In the genomic region with DNA sequence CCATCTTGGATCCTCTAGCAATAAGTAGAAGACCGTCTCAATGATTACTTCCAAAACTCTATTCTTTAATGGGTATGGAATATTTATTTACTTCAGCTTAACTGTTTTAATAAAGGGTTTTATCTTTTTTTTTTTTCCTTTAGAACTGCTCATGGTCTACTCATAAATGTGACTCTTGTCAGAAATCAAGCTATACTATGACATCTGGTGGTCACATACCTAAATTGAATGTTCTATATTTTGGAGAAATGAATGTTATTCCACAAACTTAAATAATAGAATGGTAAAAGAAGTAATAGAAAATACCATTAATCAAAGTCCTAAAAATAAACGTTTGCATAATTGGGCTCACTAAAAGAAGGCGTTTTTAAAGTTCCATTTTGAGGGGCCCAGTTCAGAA, we compare ENCODE assay signal across 13 cellular contexts.
DNase-seq lines count a peak whose midpoint lies in the region; FAIRE-seq and TF ChIP-seq lines count a peak whose summit lies in the region.
"Had no signal": no experiment of that assay in that cellular context is flagged by ENCODE, and none has a peak within 500 bp of the region (broad histone marks: within the 10 kb centered on the region; RNA-seq: fewer than 3 reads in every experiment).

No MANE protein-coding gene starts in this region.

- H3K4me3 ChIP-seq in adipocyte (ENCODE audit: low read length) (no peak overlapping the region), liver (ENCODE audit: low read depth in 1 of 3, low read length in 3 of 3) (no peak overlapping the region), neuronal stem cell (ENCODE audit: low read length in 2 of 2) (no peak overlapping the region)
- H3K4me3 ChIP-seq: thyroid gland had no signal

- H4K91ac ChIP-seq in neuronal stem cell (ENCODE audit: low read depth, low read length, poor library complexity): no peak overlapping the region

- H3K27me3 ChIP-seq in adipocyte (replicated peaks; ENCODE audit: control insufficient read depth, insufficient read depth, low read length) (no peaks in the 10 kb centered on the region), liver (ENCODE audit: control insufficient read depth in 4 of 4, insufficient read depth in 4 of 4, low read length in 3 of 4) (no peaks in the 10 kb centered on the region), neuronal stem cell (ENCODE audit: control insufficient read depth in 3 of 3, insufficient read depth in 3 of 3, low read depth in 1 of 3, low read length in 3 of 3) (no peaks in the 10 kb centered on the region)
- H3K27me3 ChIP-seq: thyroid gland had no signal

- H2BK15ac ChIP-seq in neuronal stem cell (ENCODE audit: low read length): no peak overlapping the region

- FAIRE-seq in D721Med (lab: Jason Lieb, UNC): no peak
- FAIRE-seq: small intestine had no signal

- no peak overlapping the region for H4K8ac ChIP-seq in neuronal stem cell (ENCODE audit: low read depth, low read length)

- H3K36me3 ChIP-seq in adipocyte (ENCODE audit: control insufficient read depth, insufficient read depth, low read length, severe bottlenecking) (no peaks in the 10 kb centered on the region), liver (ENCODE audit: control insufficient read depth in 4 of 4, insufficient read depth in 3 of 4, low read depth in 1 of 4, low read length in 3 of 4) (no peaks in the 10 kb centered on the region), neuronal stem cell (replicated peaks in 1 of 2; ENCODE audit: control insufficient read depth in 2 of 2, insufficient read depth in 2 of 2, low read length in 2 of 2) (no peaks in the 10 kb centered on the region)
- H3K36me3 ChIP-seq: thyroid gland had no signal

- H3K9me3 ChIP-seq in adipocyte (ENCODE audit: control insufficient read depth, low read length) (peaks cover 3% of the 10 kb centered on the region), liver (ENCODE audit: control insufficient read depth in 4 of 4, low read length in 3 of 4) (no peaks in the 10 kb centered on the region), neuronal stem cell (replicated peaks in 1 of 2; ENCODE audit: control insufficient read depth in 2 of 2, insufficient read depth in 1 of 2, low read depth in 1 of 2, low read length in 2 of 2) (no peaks in the 10 kb centered on the region)
- H3K9me3 ChIP-seq: thyroid gland had no signal

- H2BK12ac ChIP-seq in neuronal stem cell (ENCODE audit: low read length): no peak overlapping the region

- H3K79me1 ChIP-seq in neuronal stem cell (ENCODE audit: low read depth, low read length): no peaks in the 10 kb centered on the region

- DNase-seq in D721Med (ENCODE audit: insufficient read length, low spot score) (no peak), KBM-7 (peak; percentile 7), adipocyte (ENCODE audit: low read depth) (peak; percentile 57), GF-D8 (lab: John Stamatoyannopoulos, UW) (no peak), neuronal stem cell (ENCODE audit: low spot score) (no peak)
- DNase-seq in activated CD8-positive, alpha-beta memory T cell treated with anti-CD3 and anti-CD28 coated beads, Interleukin-2, amount 50 U/mL, for 4 hours: no peak
- DNase-seq in activated CD4-positive, CD25-positive, alpha-beta regulatory T cell treated with anti-CD3 and anti-CD28 coated beads, Interleukin-2, amount 50 U/mL, for 72 hours: no peak
- DNase-seq: activated CD4-positive, alpha-beta memory T cell treated with anti-CD3 and anti-CD28 coated beads, Interleukin-2, amount 10 ng/mL, durations not matched to agents 7 days and 5 days; central memory CD4-positive, alpha-beta T cell; small intestine; thyroid gland had no signal

- no peak overlapping the region for H2AK5ac ChIP-seq in neuronal stem cell (ENCODE audit: low read depth, low read length)

- no peak overlapping the region for H2AFZ ChIP-seq in neuronal stem cell (ENCODE audit: low read length)

- H3K27ac ChIP-seq in liver (ENCODE audit: low read depth in 1 of 2, low read length in 2 of 2) (no peak overlapping the region), neuronal stem cell (replicated peaks; ENCODE audit: low read length) (no peak overlapping the region)
- H3K27ac ChIP-seq: epithelial cell of prostate, thyroid gland had no signal

- no peak overlapping the region for H2BK5ac ChIP-seq in neuronal stem cell (ENCODE audit: low read length)

- TF ChIP-seq CTCF in D721Med (IDR thresholded peaks at IDR 0.05; ENCODE audit: insufficient read depth, missing control alignments) (peak; percentile 40), liver (IDR thresholded peaks at IDR 0.05; ENCODE audit: low read depth, low read length, missing input control) (peak; percentile 21)

- H3K4ac ChIP-seq in neuronal stem cell (ENCODE audit: low read length): no peak overlapping the region

- no peak overlapping the region for H3K4me2 ChIP-seq in neuronal stem cell (ENCODE audit: insufficient read depth, low read length, poor library complexity, severe bottlenecking)

- no peak overlapping the region for H2BK120ac ChIP-seq in neuronal stem cell (ENCODE audit: low read depth, low read length)

- H3K4me1 ChIP-seq in adipocyte (ENCODE audit: control insufficient read depth, insufficient read depth, low read length) (no peaks in the 10 kb centered on the region), liver (ENCODE audit: control insufficient read depth in 4 of 4, insufficient read depth in 4 of 4, low read length in 3 of 4) (peaks cover 6 to 34% (median 23%) of the 10 kb centered on the region in 4 donors), neuronal stem cell (ENCODE audit: control insufficient read depth in 2 of 2, insufficient read depth in 1 of 2, low read depth in 1 of 2, low read length in 2 of 2) (no peaks in the 10 kb centered on the region)
- H3K4me1 ChIP-seq: thyroid gland had no signal

- in situ Hi-C loops in KBM-7 (cut with MboI; ENCODE audit: low pct_unique_long_range_greater_than_20kb, low sequenced_read_pairs): no loop called here

- TF ChIP-seq RAD21 in liver (IDR thresholded peaks at IDR 0.05): peak; percentile 76 to 79

- H3K9ac ChIP-seq in adipocyte (ENCODE audit: low read length) (no peak overlapping the region), liver (ENCODE audit: low read depth in 1 of 2, low read length in 2 of 2) (no peak overlapping the region), neuronal stem cell (ENCODE audit: low read depth, low read length, poor library complexity) (no peak overlapping the region)

- no peak overlapping the region for H3K14ac ChIP-seq in neuronal stem cell (ENCODE audit: low read length)

- WGBS in liver: 64% methylated on average over 3 of the region's 3 CpGs
- WGBS in neuronal stem cell (ENCODE audit: extremely low coverage in 2 of 2, insufficient read length in 2 of 2, insufficient replicate concordance in 1 of 2), 2 donors: no CpG with 5 or more reads among the region's 3 CpGs

- no peak overlapping the region for H3K18ac ChIP-seq in neuronal stem cell (ENCODE audit: low read length)

- no peak overlapping the region for H3K23ac ChIP-seq in neuronal stem cell (ENCODE audit: low read depth, low read length, poor library complexity)

TF ChIP-seq in liver, 16 proteins besides CTCF, POLR2A, EP300 and RAD21 (continues in another document):
- no peak for TF ChIP-seq FOXA2 (IDR thresholded peaks at IDR 0.05)
- TF ChIP-seq HNF4A (conservative IDR thresholded peaks at IDR 0.05): no peak
- no peak for TF ChIP-seq JUND (IDR thresholded peaks at IDR 0.05)
- TF ChIP-seq, protein P1, sequence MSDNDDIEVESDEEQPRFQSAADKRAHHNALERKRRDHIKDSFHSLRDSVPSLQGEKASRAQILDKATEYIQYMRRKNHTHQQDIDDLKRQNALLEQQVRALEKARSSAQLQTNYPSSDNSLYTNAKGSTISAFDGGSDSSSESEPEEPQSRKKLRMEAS (IDR thresholded peaks at IDR 0.05): no peak
- no peak for TF ChIP-seq YY1 (IDR thresholded peaks at IDR 0.05)
- TF ChIP-seq HNF4G (IDR thresholded peaks at IDR 0.05): no peak
- no peak for TF ChIP-seq NR2F2 (IDR thresholded peaks at IDR 0.05)
- TF ChIP-seq FOXA1 (IDR thresholded peaks at IDR 0.05): no peak
- no peak for TF ChIP-seq TAF1 (conservative IDR thresholded peaks at IDR 0.05)
- TF ChIP-seq, protein P2, sequence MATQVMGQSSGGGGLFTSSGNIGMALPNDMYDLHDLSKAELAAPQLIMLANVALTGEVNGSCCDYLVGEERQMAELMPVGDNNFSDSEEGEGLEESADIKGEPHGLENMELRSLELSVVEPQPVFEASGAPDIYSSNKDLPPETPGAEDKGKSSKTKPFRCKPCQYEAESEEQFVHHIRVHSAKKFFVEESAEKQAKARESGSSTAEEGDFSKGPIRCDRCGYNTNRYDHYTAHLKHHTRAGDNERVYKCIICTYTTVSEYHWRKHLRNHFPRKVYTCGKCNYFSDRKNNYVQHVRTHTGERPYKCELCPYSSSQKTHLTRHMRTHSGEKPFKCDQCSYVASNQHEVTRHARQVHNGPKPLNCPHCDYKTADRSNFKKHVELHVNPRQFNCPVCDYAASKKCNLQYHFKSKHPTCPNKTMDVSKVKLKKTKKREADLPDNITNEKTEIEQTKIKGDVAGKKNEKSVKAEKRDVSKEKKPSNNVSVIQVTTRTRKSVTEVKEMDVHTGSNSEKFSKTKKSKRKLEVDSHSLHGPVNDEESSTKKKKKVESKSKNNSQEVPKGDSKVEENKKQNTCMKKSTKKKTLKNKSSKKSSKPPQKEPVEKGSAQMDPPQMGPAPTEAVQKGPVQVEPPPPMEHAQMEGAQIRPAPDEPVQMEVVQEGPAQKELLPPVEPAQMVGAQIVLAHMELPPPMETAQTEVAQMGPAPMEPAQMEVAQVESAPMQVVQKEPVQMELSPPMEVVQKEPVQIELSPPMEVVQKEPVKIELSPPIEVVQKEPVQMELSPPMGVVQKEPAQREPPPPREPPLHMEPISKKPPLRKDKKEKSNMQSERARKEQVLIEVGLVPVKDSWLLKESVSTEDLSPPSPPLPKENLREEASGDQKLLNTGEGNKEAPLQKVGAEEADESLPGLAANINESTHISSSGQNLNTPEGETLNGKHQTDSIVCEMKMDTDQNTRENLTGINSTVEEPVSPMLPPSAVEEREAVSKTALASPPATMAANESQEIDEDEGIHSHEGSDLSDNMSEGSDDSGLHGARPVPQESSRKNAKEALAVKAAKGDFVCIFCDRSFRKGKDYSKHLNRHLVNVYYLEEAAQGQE (IDR thresholded peaks at IDR 0.05): no peak
- TF ChIP-seq RXRA (IDR thresholded peaks at IDR 0.05): no peak
- TF ChIP-seq EGR1 (IDR thresholded peaks at IDR 0.05; ENCODE audit: low read depth in 2 of 2): no peak
- TF ChIP-seq, protein P3, sequence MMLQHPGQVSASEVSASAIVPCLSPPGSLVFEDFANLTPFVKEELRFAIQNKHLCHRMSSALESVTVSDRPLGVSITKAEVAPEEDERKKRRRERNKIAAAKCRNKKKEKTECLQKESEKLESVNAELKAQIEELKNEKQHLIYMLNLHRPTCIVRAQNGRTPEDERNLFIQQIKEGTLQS (IDR thresholded peaks at IDR 0.05): no peak
- no peak for TF ChIP-seq GABPA (IDR thresholded peaks at IDR 0.05 in 1 of 2, conservative IDR thresholded peaks at IDR 0.05 in 1 of 2)

Comparison
In these comparisons a context has a peak if more than half of its experiments do, and no peak if none do; other contexts are left out.
1. DNase-seq: peak in KBM-7 (single experiment) and adipocyte (single experiment); none in D721Med (single experiment), activated CD8-positive, alpha-beta memory T cell treated with anti-CD3 and anti-CD28 coated beads, Interleukin-2, amount 50 U/mL, for 4 hours (single experiment), activated CD4-positive, CD25-positive, alpha-beta regulatory T cell treated with anti-CD3 and anti-CD28 coated beads, Interleukin-2, amount 50 U/mL, for 72 hours (single experiment), GF-D8 (single experiment) and neuronal stem cell (single experiment).